In the genomic region with DNA sequence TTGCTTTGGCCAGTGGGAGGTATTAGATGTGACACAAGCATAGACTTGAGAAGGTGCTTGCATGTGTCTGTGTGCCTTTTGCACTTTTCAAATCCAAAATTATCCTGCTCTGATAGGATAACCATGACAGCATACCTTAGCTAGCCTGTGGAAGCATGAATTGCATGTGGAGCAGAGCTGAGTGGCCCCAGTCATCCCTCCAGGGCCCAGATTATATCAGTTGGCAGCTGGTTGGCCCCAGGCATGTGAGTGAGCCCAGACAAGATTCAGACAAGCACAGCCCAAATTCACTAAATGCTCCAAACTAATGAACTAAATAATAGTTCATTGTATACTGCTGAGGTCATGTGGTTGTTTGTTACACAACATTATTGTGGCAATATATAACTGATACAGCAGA, we compare ENCODE assay signal across 33 cellular contexts. TPM values are rescaled to one million over a fixed set of nuclear protein-coding genes. Genes with fewer than 3 reads are reported as not detected.
"Had no signal": no experiment of that assay in that cellular context is flagged by ENCODE, and none has a peak within 500 bp of the region (broad histone marks: within the 10 kb centered on the region; RNA-seq: fewer than 3 reads in every experiment).

No MANE protein-coding gene starts in this region.

- H3K4me1 Mint-ChIP-seq: activated CD4-positive, alpha-beta T cell treated with anti-CD3 and anti-CD28 coated beads for 36 hours; activated CD4-positive, alpha-beta T cell treated with anti-CD3 and anti-CD28 coated beads, Interleukin-2, amount 10 ng/mL, durations not matched to agents 7 days and 5 days; activated naive CD4-positive, alpha-beta T cell treated with anti-CD3 and anti-CD28 coated beads, Interleukin-2, amount 50 U/mL, for 24 hours; activated naive CD8-positive, alpha-beta T cell treated with anti-CD3 and anti-CD28 coated beads, Interleukin-2, amount 10 ng/mL, durations not matched to agents 7 days and 5 days had no signal

- DNase-seq: activated CD4-positive, alpha-beta T cell treated with anti-CD3 and anti-CD28 coated beads for 36 hours; activated CD4-positive, alpha-beta T cell treated with anti-CD3 and anti-CD28 coated beads, Interleukin-2, amount 10 ng/mL, durations not matched to agents 7 days and 5 days; activated CD4-positive, alpha-beta T cell treated with anti-CD3 and anti-CD28 coated beads, Interleukin-2, amount 50 U/mL, for 48 hours; activated CD8-positive, alpha-beta T cell treated with anti-CD3 and anti-CD28 coated beads, Interleukin-2, amount 10 ng/mL, durations not matched to agents 7 days and 5 days; activated gamma-delta T cell; activated naive CD4-positive, alpha-beta T cell treated with Interleukin-2 at 50 U/mL for 16 hours; activated naive CD8-positive, alpha-beta T cell treated with anti-CD3 and anti-CD28 coated beads, Interleukin-2, amount 10 ng/mL, durations not matched to agents 7 days and 5 days; activated T-cell treated with anti-CD3 and anti-CD28 coated beads, Interleukin-2, amount 50 U/mL, for 24 hours; amygdala; cerebellar nuclear complex; Karpas-422; KBM-7; MG63; NCI-H1048; NCI-H1105 treated with DMSO at 0.1 percent for 48 hours; NCI-H1436 treated with DMSO at 0.1 percent for 48 hours; NCI-H1694 treated with DMSO at 0.1 percent for 48 hours; NCI-H2029; NCI-H2227 treated with DMSO at 0.1 percent for 48 hours; NCI-H510A treated with DMSO at 0.1 percent for 48 hours; NCI-H526 treated with DMSO at 0.1 percent for 48 hours; NCI-H774; SHP77; SK-N-SH had no signal

- ATAC-seq: activated CD4-positive, alpha-beta T cell treated with anti-CD3 and anti-CD28 coated beads for 36 hours; activated CD8-positive, alpha-beta T cell treated with anti-CD3 and anti-CD28 coated beads, Interleukin-2, amount 10 ng/mL, durations not matched to agents 7 days and 5 days; Panc1 had no signal

- H3K27me3 Mint-ChIP-seq: activated CD4-positive, alpha-beta T cell treated with anti-CD3 and anti-CD28 coated beads, Interleukin-2, amount 10 ng/mL, durations not matched to agents 7 days and 5 days; activated naive CD4-positive, alpha-beta T cell treated with anti-CD3 and anti-CD28 coated beads, Interleukin-2, amount 50 U/mL, for 24 hours; activated T-cell treated with anti-CD3 and anti-CD28 coated beads, Interleukin-2, amount 50 U/mL, for 24 hours had no signal

- H3K9me3 Mint-ChIP-seq: activated CD4-positive, alpha-beta T cell treated with anti-CD3 and anti-CD28 coated beads, Interleukin-2, amount 10 ng/mL, durations not matched to agents 7 days and 5 days; activated naive CD4-positive, alpha-beta T cell treated with anti-CD3 and anti-CD28 coated beads, Interleukin-2, amount 50 U/mL, for 24 hours; activated naive CD8-positive, alpha-beta T cell treated with anti-CD3 and anti-CD28 coated beads, Interleukin-2, amount 10 ng/mL, durations not matched to agents 7 days and 5 days; activated T-cell treated with anti-CD3 and anti-CD28 coated beads, Interleukin-2, amount 50 U/mL, for 24 hours; activated T-helper 2 cell treated with anti-CD3 and anti-CD28 coated beads, Interferon-gamma antibody, Interleukin-2, Interleukin-4, amounts not matched to agents 10 μg/mL and 5 μg/mL and 100 μg/mL, durations not matched to agents 14 hours and 24 hours and 36 hours; T-helper 1 cell treated with Interleukin-12 subunit alpha and Interleukin-12 subunit beta and Interleukin-4 antibody, amounts not matched to agents 30 μg/mL and 1 μg/mL, for 36 hours; T-helper 2 cell treated with Interferon-gamma antibody and Interleukin-4, amounts not matched to agents 5 μg/mL and 100 μg/mL, for 36 hours had no signal

- H3K36me3 ChIP-seq: ascending aorta, MG63, SJCRH30 had no signal

- H3K4me3 Mint-ChIP-seq: activated CD4-positive, alpha-beta T cell treated with anti-CD3 and anti-CD28 coated beads for 36 hours; activated CD4-positive, alpha-beta T cell treated with anti-CD3 and anti-CD28 coated beads, Interleukin-2, amount 10 ng/mL, durations not matched to agents 7 days and 5 days; activated CD8-positive, alpha-beta T cell treated with anti-CD3 and anti-CD28 coated beads, Interleukin-2, amount 10 ng/mL, durations not matched to agents 7 days and 5 days; activated naive CD4-positive, alpha-beta T cell treated with anti-CD3 and anti-CD28 coated beads, Interleukin-2, amount 50 U/mL, for 24 hours; activated naive CD8-positive, alpha-beta T cell treated with anti-CD3 and anti-CD28 coated beads, Interleukin-2, amount 10 ng/mL, durations not matched to agents 7 days and 5 days; activated T-cell treated with anti-CD3 and anti-CD28 coated beads, Interleukin-2, amount 50 U/mL, for 24 hours; T-helper 1 cell treated with Interleukin-12 subunit alpha and Interleukin-12 subunit beta and Interleukin-4 antibody, amounts not matched to agents 30 μg/mL and 1 μg/mL, for 36 hours; T-helper 2 cell treated with Interferon-gamma antibody and Interleukin-4, amounts not matched to agents 5 μg/mL and 100 μg/mL, for 36 hours had no signal

- H3K27me3 ChIP-seq: ascending aorta, MG63, SJCRH30 had no signal

- H3K27ac Mint-ChIP-seq: activated CD4-positive, alpha-beta T cell treated with anti-CD3 and anti-CD28 coated beads for 36 hours; activated CD4-positive, alpha-beta T cell treated with anti-CD3 and anti-CD28 coated beads, Interleukin-2, amount 10 ng/mL, durations not matched to agents 7 days and 5 days; activated CD8-positive, alpha-beta T cell treated with anti-CD3 and anti-CD28 coated beads, Interleukin-2, amount 10 ng/mL, durations not matched to agents 7 days and 5 days; activated naive CD4-positive, alpha-beta T cell treated with anti-CD3 and anti-CD28 coated beads, Interleukin-2, amount 50 U/mL, for 24 hours; activated naive CD8-positive, alpha-beta T cell treated with anti-CD3 and anti-CD28 coated beads, Interleukin-2, amount 10 ng/mL, durations not matched to agents 7 days and 5 days; activated T-cell treated with anti-CD3 and anti-CD28 coated beads, Interleukin-2, amount 50 U/mL, for 24 hours; activated T-helper 2 cell treated with anti-CD3 and anti-CD28 coated beads, Interferon-gamma antibody, Interleukin-2, Interleukin-4, amounts not matched to agents 10 μg/mL and 5 μg/mL and 100 μg/mL, durations not matched to agents 14 hours and 24 hours and 36 hours; T-helper 1 cell treated with Interleukin-12 subunit alpha and Interleukin-12 subunit beta and Interleukin-4 antibody, amounts not matched to agents 30 μg/mL and 1 μg/mL, for 36 hours; T-helper 2 cell treated with Interferon-gamma antibody and Interleukin-4, amounts not matched to agents 5 μg/mL and 100 μg/mL, for 36 hours had no signal

- H3K9me3 ChIP-seq: ascending aorta, MG63, SJCRH30, SK-N-SH had no signal

- H3K27ac ChIP-seq: ascending aorta, SJCRH30 had no signal

- H3K4me3 ChIP-seq: ascending aorta, MG63, SJCRH30 had no signal

- H3K4me1 ChIP-seq: ascending aorta, SJCRH30 had no signal

- H3K36me3 Mint-ChIP-seq: activated naive CD4-positive, alpha-beta T cell treated with anti-CD3 and anti-CD28 coated beads, Interleukin-2, amount 50 U/mL, for 24 hours; activated naive CD8-positive, alpha-beta T cell treated with anti-CD3 and anti-CD28 coated beads, Interleukin-2, amount 10 ng/mL, durations not matched to agents 7 days and 5 days had no signal

RNA-seq across cellular contexts. Expression of a gene that starts 18.8 kb away (rescaled TPM):
- total RNA-seq: activated CD4-positive, alpha-beta T cell treated with anti-CD3 and anti-CD28 coated beads for 36 hours; activated CD4-positive, alpha-beta T cell treated with anti-CD3 and anti-CD28 coated beads, Interleukin-2, amount 10 ng/mL, durations not matched to agents 7 days and 5 days; activated CD8-positive, alpha-beta T cell treated with anti-CD3 and anti-CD28 coated beads, Interleukin-2, amount 10 ng/mL, durations not matched to agents 7 days and 5 days; activated naive CD8-positive, alpha-beta T cell treated with anti-CD3 and anti-CD28 coated beads, Interleukin-2, amount 10 ng/mL, durations not matched to agents 7 days and 5 days; activated T-helper 2 cell treated with anti-CD3 and anti-CD28 coated beads, Interferon-gamma antibody, Interleukin-2, Interleukin-4, amounts not matched to agents 10 μg/mL and 5 μg/mL and 100 μg/mL, durations not matched to agents 14 hours and 24 hours and 36 hours; cardiac septum; RPMI7951; SJCRH30 had no signal
